ENCODE assay signal across 20 cellular contexts in genomic region chrX:115595049-115595448, GRCh38. TPM values are rescaled to one million over a fixed set of nuclear protein-coding genes. Genes with fewer than 3 reads are reported as not detected.
DNase-seq lines count a peak whose midpoint lies in the region; ATAC-seq and TF ChIP-seq lines count a peak whose summit lies in the region.
"Had no signal": no experiment of that assay in that cellular context is flagged by ENCODE, and none has a peak within 500 bp of the region (broad histone marks: within the 10 kb centered on the region; RNA-seq: fewer than 3 reads in every experiment).

No MANE protein-coding gene starts in this region.

- H3K4me3 ChIP-seq in heart left ventricle, result peak overlapping the region in 10 of 12 donors; percentile 30 to 66 (median 48)
- no peak overlapping the region for H3K4me3 ChIP-seq in endodermal cell (ENCODE audit: low read length)
- H3K4me3 ChIP-seq in uterus, result peak overlapping the region in 1 of 2 donors; percentile 11
- H3K4me3 ChIP-seq: mucosa of descending colon had no signal

- no peak overlapping the region for H3K4me3 Mint-ChIP-seq in endodermal cell
- H3K4me3 Mint-ChIP-seq in mesothelial cell of epicardium, result peak overlapping the region; percentile 59
- H3K4me3 Mint-ChIP-seq: CD4-positive, alpha-beta memory T cell; central memory CD8-positive, alpha-beta T cell; T-cell had no signal

- peaks cover 8% of the 10 kb centered on the region for H3K36me3 Mint-ChIP-seq in endodermal cell (ENCODE audit: low read depth)
- H3K36me3 Mint-ChIP-seq in mesothelial cell of epicardium, result peaks cover 7% of the 10 kb centered on the region
- H3K36me3 Mint-ChIP-seq: CD4-positive, alpha-beta memory T cell; T-cell had no signal

- H3K27me3 ChIP-seq in heart left ventricle (peaks cover 0 to 18% (median 0%) of the 10 kb centered on the region in 9 donors), endodermal cell (ENCODE audit: control insufficient read depth, insufficient read depth, low read length, poor library complexity, severe bottlenecking) (no peaks in the 10 kb centered on the region), uterus (no peaks in the 10 kb centered on the region)

- DNase-seq in heart left ventricle, result no peak
- DNase-seq in Right ventricle myocardium inferior (ENCODE audit: missing footprints), result no peak
- no peak for DNase-seq in endodermal cell
- no peak for DNase-seq in mesothelial cell of epicardium (ENCODE audit: low spot score in 2 of 2, unreplicated experiment in 2 of 2)
- DNase-seq in uterus, result no peak
- DNase-seq in NCI-H345 treated with DMSO at 0.1 percent for 48 hours (lab: John Stamatoyannopoulos, UW; ENCODE audit: unreplicated experiment), result no peak
- no peak for DNase-seq in activated T-cell treated with anti-CD3 and anti-CD28 coated beads, Interleukin-2, amount 50 U/mL, for 48 hours
- DNase-seq: 8988T; activated CD4-positive, CD25-positive, alpha-beta regulatory T cell treated with anti-CD3 and anti-CD28 coated beads, Interleukin-2, amount 50 U/mL, for 72 hours; activated naive CD4-positive, alpha-beta T cell treated with Interleukin-2 at 50 U/mL for 16 hours; CD4-positive, alpha-beta memory T cell; KBM-7; mucosa of descending colon; NCI-H1417; NCI-H345; T-cell had no signal

- H3K9ac ChIP-seq in endodermal cell (ENCODE audit: extremely low read depth, low read length, poor library complexity, severe bottlenecking), result no peak overlapping the region

- intact Hi-C loops in heart left ventricle (cut with DNase I), result no loop called here
- intact Hi-C loops in Right ventricle myocardium inferior (cut with DNase I), result no loop called here
- intact Hi-C loops in uterus (cut with DNase I; ENCODE audit: low total_unique reads), result no loop called here

- WGBS in heart left ventricle, 4 donors, result 13 to 23% (median 16%) methylated on average over 2 of the region's 2 CpGs
- 63% methylated on average over 1 of the region's 2 CpGs; no CpG with 5 or more reads in 1 of the 2 experiments for WGBS in endodermal cell (ENCODE audit: insufficient coverage in 1 of 2, insufficient read length in 1 of 2), 2 experiments

- TF ChIP-seq POLR2A in heart left ventricle (IDR thresholded peaks at IDR 0.05), result no peak
- no peak for TF ChIP-seq POLR2A in uterus (IDR thresholded peaks at IDR 0.05)

- H3K9me3 ChIP-seq in heart left ventricle, result no peaks in the 10 kb centered on the region
- no peaks in the 10 kb centered on the region for H3K9me3 ChIP-seq in endodermal cell (ENCODE audit: control insufficient read depth, low read length)
- H3K9me3 ChIP-seq in uterus, result no peaks in the 10 kb centered on the region
- H3K9me3 ChIP-seq: esophagus muscularis mucosa, mucosa of descending colon, prostate gland had no signal

- H3K4me1 Mint-ChIP-seq in endodermal cell (peaks cover 45% of the 10 kb centered on the region), mesothelial cell of epicardium (peaks cover 69% of the 10 kb centered on the region)
- H3K4me1 Mint-ChIP-seq: CD4-positive, alpha-beta memory T cell; central memory CD8-positive, alpha-beta T cell; T-cell had no signal

- peak overlapping the region in 10 of 12 donors; percentile 56 to 90 (median 76) for H3K27ac ChIP-seq in heart left ventricle
- H3K27ac ChIP-seq in endodermal cell (ENCODE audit: low read depth, low read length), result no peak overlapping the region
- H3K27ac ChIP-seq in uterus, result peak overlapping the region; percentile 53 to 78
- H3K27ac ChIP-seq: prostate gland had no signal

- no peaks in the 10 kb centered on the region for H3K9me3 Mint-ChIP-seq in endodermal cell
- no peaks in the 10 kb centered on the region for H3K9me3 Mint-ChIP-seq in mesothelial cell of epicardium
- H3K9me3 Mint-ChIP-seq: central memory CD8-positive, alpha-beta T cell; T-cell had no signal

- H3K27ac Mint-ChIP-seq in endodermal cell (peak overlapping the region; percentile 31), mesothelial cell of epicardium (peak overlapping the region; percentile 95)
- H3K27ac Mint-ChIP-seq: CD4-positive, alpha-beta memory T cell; T-cell had no signal

- ATAC-seq in heart left ventricle (no peak), Right ventricle myocardium inferior (no peak), GM18870 (IDR thresholded peaks at IDR 0.05; ENCODE audit: unreplicated experiment) (no peak)
- ATAC-seq: mucosa of descending colon, T-cell had no signal

- H3K27me3 Mint-ChIP-seq in endodermal cell (ENCODE audit: insufficient read depth) (no peaks in the 10 kb centered on the region), mesothelial cell of epicardium (ENCODE audit: low read depth) (no peaks in the 10 kb centered on the region)
- H3K27me3 Mint-ChIP-seq: central memory CD8-positive, alpha-beta T cell had no signal

- H3K4me1 ChIP-seq in heart left ventricle, result peaks cover 0 to 45% (median 7%) of the 10 kb centered on the region in 12 donors
- H3K4me1 ChIP-seq in endodermal cell (ENCODE audit: control insufficient read depth, insufficient read depth, low read length), result no peaks in the 10 kb centered on the region
- H3K4me1 ChIP-seq in uterus, result no peaks in the 10 kb centered on the region
- H3K4me1 ChIP-seq: prostate gland had no signal

- no peak for TF ChIP-seq CTCF in heart left ventricle (IDR thresholded peaks at IDR 0.05)
- no peak for TF ChIP-seq CTCF in endodermal cell (conservative IDR thresholded peaks at IDR 0.05)
- TF ChIP-seq CTCF in mesothelial cell of epicardium (IDR thresholded peaks at IDR 0.05; ENCODE audit: unreplicated experiment), result no peak
- no peak for TF ChIP-seq CTCF in uterus (IDR thresholded peaks at IDR 0.05)

- H3K36me3 ChIP-seq in heart left ventricle (peaks cover 0 to 4% (median 0%) of the 10 kb centered on the region in 9 donors), endodermal cell (ENCODE audit: control insufficient read depth, insufficient read depth, low read length) (no peaks in the 10 kb centered on the region), uterus (no peaks in the 10 kb centered on the region)
- H3K36me3 ChIP-seq: esophagus muscularis mucosa, prostate gland had no signal

RNA-seq across cellular contexts. Expression of gene PLS3, which starts 34.1 kb away (rescaled TPM):
- total RNA-seq in heart left ventricle (10 to 100 TPM; 33.6 to 61.8 (median 36.6) TPM), Right ventricle myocardium inferior (44.7 TPM), endodermal cell (100 to 1,000 TPM in 1 of 2 donors, 10 to 100 TPM in 1; 81.6 to 179 TPM), mesothelial cell of epicardium (417 to 443 TPM (median 428 TPM) in 3 replicates), uterus (100 to 1,000 TPM; 129 to 268 (median 174) TPM)
- polyA plus RNA-seq in heart left ventricle, result 10 to 100 TPM; 17.5 to 42.7 TPM
- 83.8 TPM for polyA plus RNA-seq in endodermal cell (2013, experiment 1 of 2)
- polyA plus RNA-seq in endodermal cell (2013, experiment 2 of 2), result 85.8 TPM
